8 cellular contexts compared by ENCODE assay signal in the genomic region with DNA sequence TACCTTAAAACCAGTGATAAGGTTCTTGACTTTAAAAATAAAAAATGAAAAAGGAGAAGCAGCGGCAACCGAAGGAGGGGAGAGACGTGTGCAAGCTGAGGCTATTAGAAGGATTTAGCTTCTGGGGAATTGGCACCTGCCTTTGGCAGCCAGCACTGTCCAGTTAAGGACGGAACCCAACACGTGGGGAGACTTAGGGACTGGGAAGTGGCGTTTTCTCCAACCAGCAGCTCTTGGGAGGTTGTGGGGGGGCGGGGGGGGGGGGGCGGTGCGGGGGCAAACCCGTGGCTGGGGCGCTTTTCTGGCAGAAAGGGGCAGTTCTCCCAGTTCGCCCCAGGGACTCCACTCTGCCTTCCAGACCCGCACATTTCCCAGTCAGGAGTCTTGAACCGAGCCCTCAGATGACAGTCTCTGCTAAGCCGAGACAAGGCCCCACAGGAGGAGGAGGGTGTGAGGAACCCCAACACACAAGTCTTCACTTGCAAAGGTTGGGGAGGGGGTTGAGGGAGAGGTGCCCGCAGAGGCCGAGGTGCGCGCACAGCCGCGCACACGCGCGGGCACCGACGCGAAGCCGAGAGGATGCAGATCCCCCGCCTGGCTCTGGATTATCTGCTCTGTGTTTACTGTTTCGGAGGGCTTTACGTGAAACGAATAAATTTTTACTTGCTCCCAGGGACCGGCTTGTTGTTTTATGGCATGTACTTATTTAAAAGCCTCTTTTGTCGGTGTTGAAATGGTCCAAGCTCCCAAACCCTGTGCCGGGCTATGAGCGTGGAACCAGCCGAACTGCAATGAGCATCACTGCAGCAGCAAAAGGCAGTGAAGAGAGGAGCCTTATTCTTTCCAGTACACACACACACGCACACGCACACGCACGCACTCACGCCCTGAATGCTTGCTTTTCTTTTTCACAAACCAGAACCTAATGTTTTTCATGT.
DNase-seq lines count a peak whose midpoint lies in the region; ATAC-seq and TF ChIP-seq lines count a peak whose summit lies in the region.

No MANE protein-coding gene starts in this region.

- peak overlapping the region; percentile 79 for H3K4me3 Mint-ChIP-seq in activated CD4-positive, alpha-beta T cell treated with anti-CD3 and anti-CD28 coated beads, Interleukin-2, amount 10 ng/mL, durations not matched to agents 24 days and 14 days
- H3K4me3 Mint-ChIP-seq in nephron = peak overlapping the region; percentile 85 to 89 (median 87)

- H3K27ac ChIP-seq in coronary artery = no peak overlapping the region

- DNase-seq in activated CD4-positive, alpha-beta T cell treated with anti-CD3 and anti-CD28 coated beads, Interleukin-2, amount 10 ng/mL, durations not matched to agents 24 days and 14 days = peak; percentile 60
- no peak for DNase-seq in activated CD4-positive, alpha-beta T cell treated with anti-CD3 and anti-CD28 coated beads for 4 hours
- DNase-seq in NCI-H524 (lab: John Stamatoyannopoulos, UW) (peak; percentile 69 to 79), coronary artery (ENCODE audit: low spot score) (no peak), AG08395 (ENCODE audit: low spot score) (no peak)

- H3K4me3 ChIP-seq in coronary artery = peak overlapping the region; percentile 70

- intact Hi-C loops in activated CD4-positive, alpha-beta T cell treated with anti-CD3 and anti-CD28 coated beads, Interleukin-2, amount 10 ng/mL, durations not matched to agents 24 days and 14 days (cut with micrococcal nuclease) = loop anchor here (1.0 to 10.0 kb wide), 6 partner anchors 415 to 1951 kb away; no protein-coding TSS in a partner anchor

- peaks cover 37% of the 10 kb centered on the region for H3K4me1 Mint-ChIP-seq in activated CD4-positive, alpha-beta T cell treated with anti-CD3 and anti-CD28 coated beads, Interleukin-2, amount 10 ng/mL, durations not matched to agents 24 days and 14 days
- H3K4me1 Mint-ChIP-seq in nephron = peaks cover 29% of the 10 kb centered on the region

- no peak for ATAC-seq in HG03520 (IDR thresholded peaks at IDR 0.05; ENCODE audit: unreplicated experiment)
- no peak for ATAC-seq in HG02970 (IDR thresholded peaks at IDR 0.05; ENCODE audit: low FRiP score, unreplicated experiment)

- H3K36me3 Mint-ChIP-seq in activated CD4-positive, alpha-beta T cell treated with anti-CD3 and anti-CD28 coated beads, Interleukin-2, amount 10 ng/mL, durations not matched to agents 24 days and 14 days (ENCODE audit: low read depth) = peaks cover 2% of the 10 kb centered on the region
- H3K36me3 Mint-ChIP-seq in nephron (ENCODE audit: low read depth) = no peaks in the 10 kb centered on the region

- peaks cover 62% of the 10 kb centered on the region for H3K27me3 Mint-ChIP-seq in activated CD4-positive, alpha-beta T cell treated with anti-CD3 and anti-CD28 coated beads, Interleukin-2, amount 10 ng/mL, durations not matched to agents 24 days and 14 days
- H3K27me3 Mint-ChIP-seq in nephron (ENCODE audit: low read depth) = peaks cover 78% of the 10 kb centered on the region

- peaks cover 7% of the 10 kb centered on the region for H3K9me3 Mint-ChIP-seq in activated CD4-positive, alpha-beta T cell treated with anti-CD3 and anti-CD28 coated beads, Interleukin-2, amount 10 ng/mL, durations not matched to agents 24 days and 14 days
- H3K9me3 Mint-ChIP-seq in nephron = no peaks in the 10 kb centered on the region

- peak overlapping the region; percentile 34 for H3K27ac Mint-ChIP-seq in activated CD4-positive, alpha-beta T cell treated with anti-CD3 and anti-CD28 coated beads, Interleukin-2, amount 10 ng/mL, durations not matched to agents 24 days and 14 days
- H3K27ac Mint-ChIP-seq in nephron = no peak overlapping the region

- TF ChIP-seq CTCF in coronary artery (IDR thresholded peaks at IDR 0.05) = no peak
- TF ChIP-seq CTCF in nephron (IDR thresholded peaks at IDR 0.05; ENCODE audit: unreplicated experiment in 3 of 3) = no peak

Comparison
In these comparisons a context has a peak if more than half of its experiments do, and no peak if none do; other contexts are left out.
1. DNase-seq: peak in activated CD4-positive, alpha-beta T cell treated with anti-CD3 and anti-CD28 coated beads, Interleukin-2, amount 10 ng/mL, durations not matched to agents 24 days and 14 days (single experiment) and NCI-H524 (2 of 2); none in activated CD4-positive, alpha-beta T cell treated with anti-CD3 and anti-CD28 coated beads for 4 hours (0 of 2), coronary artery (single experiment) and AG08395 (single experiment).